Comparison of ENCODE assay signal across 10 cellular contexts in genomic region chr3:34012102-34012461, GRCh38.
DNase-seq lines count a peak whose midpoint lies in the region; ATAC-seq lines count a peak whose summit lies in the region.
"Had no signal": no experiment of that assay in that cellular context is flagged by ENCODE, and none has a peak within 500 bp of the region (broad histone marks: within the 10 kb centered on the region; RNA-seq: fewer than 3 reads in every experiment).

No MANE protein-coding gene starts in this region.

- ATAC-seq in GM21717 (IDR thresholded peaks at IDR 0.05; ENCODE audit: unreplicated experiment) (no peak), GM19397 (IDR thresholded peaks at IDR 0.05; ENCODE audit: unreplicated experiment) (no peak)
- no peak for ATAC-seq in stimulated activated naive B cell treated with anti-CD40 and anti-IgM and Interleukin-4, amounts not matched to agents 10 μg/mL and 1 μg/mL and 100 μg/mL, for 72 hours (replicated peaks)

- H3K4me3 Mint-ChIP-seq in stimulated activated naive B cell treated with anti-CD40 and anti-IgM and Interleukin-4, amounts not matched to agents 10 μg/mL and 1 μg/mL and 100 μg/mL, for 72 hours = no peak overlapping the region
- H3K4me3 Mint-ChIP-seq: activated B cell treated with CpG ODN at 0.5 μM for 24 hours had no signal

- DNase-seq in EL = peak; percentile 98
- DNase-seq in NCI-H460 (ENCODE audit: extremely low read depth, low read depth) = peak; percentile 82
- DNase-seq in dermis blood vessel endothelial cell = peak; percentile 61
- DNase-seq in non-pigmented ciliary epithelial cell (ENCODE audit: low read depth) = peak; percentile 97
- no peak for DNase-seq in medulla oblongata (ENCODE audit: extremely low spot score)
- DNase-seq in stimulated activated naive B cell treated with anti-CD40 and anti-IgM and Interleukin-4, amounts not matched to agents 10 μg/mL and 1 μg/mL and 100 μg/mL, for 72 hours = no peak
- DNase-seq: activated B cell treated with CpG ODN at 0.5 μM for 24 hours, right lobe of liver had no signal

- H3K27ac Mint-ChIP-seq in stimulated activated naive B cell treated with anti-CD40 and anti-IgM and Interleukin-4, amounts not matched to agents 10 μg/mL and 1 μg/mL and 100 μg/mL, for 72 hours = no peak overlapping the region
- H3K27ac Mint-ChIP-seq: activated B cell treated with CpG ODN at 0.5 μM for 24 hours had no signal

- peaks cover 22 to 30% of the 10 kb centered on the region in 2 donors for H3K4me1 Mint-ChIP-seq in stimulated activated naive B cell treated with anti-CD40 and anti-IgM and Interleukin-4, amounts not matched to agents 10 μg/mL and 1 μg/mL and 100 μg/mL, for 72 hours

- H3K9me3 Mint-ChIP-seq in stimulated activated naive B cell treated with anti-CD40 and anti-IgM and Interleukin-4, amounts not matched to agents 10 μg/mL and 1 μg/mL and 100 μg/mL, for 72 hours = no peaks in the 10 kb centered on the region
- H3K9me3 Mint-ChIP-seq: activated B cell treated with CpG ODN at 0.5 μM for 24 hours had no signal

- peaks cover 3 to 6% of the 10 kb centered on the region in 2 donors for H3K27me3 Mint-ChIP-seq in stimulated activated naive B cell treated with anti-CD40 and anti-IgM and Interleukin-4, amounts not matched to agents 10 μg/mL and 1 μg/mL and 100 μg/mL, for 72 hours
- H3K27me3 Mint-ChIP-seq: activated B cell treated with CpG ODN at 0.5 μM for 24 hours had no signal

- H3K36me3 Mint-ChIP-seq in stimulated activated naive B cell treated with anti-CD40 and anti-IgM and Interleukin-4, amounts not matched to agents 10 μg/mL and 1 μg/mL and 100 μg/mL, for 72 hours = no peaks in the 10 kb centered on the region

Comparison
In these comparisons a context has a peak if more than half of its experiments do, and no peak if none do; other contexts are left out.
1. DNase-seq: peak in EL (single experiment), NCI-H460 (single experiment), dermis blood vessel endothelial cell (single experiment) and non-pigmented ciliary epithelial cell (single experiment); none in medulla oblongata (single experiment) and stimulated activated naive B cell treated with anti-CD40 and anti-IgM and Interleukin-4, amounts not matched to agents 10 μg/mL and 1 μg/mL and 100 μg/mL, for 72 hours (single experiment).